In genomic region chr13:44263920-44264610, GRCh38 we compare ENCODE assay signal across 23 cellular contexts.
DNase-seq lines count a peak whose midpoint lies in the region; ATAC-seq and TF ChIP-seq lines count a peak whose summit lies in the region.
"Had no signal": no experiment of that assay in that cellular context is flagged by ENCODE, and none has a peak within 500 bp of the region (broad histone marks: within the 10 kb centered on the region; RNA-seq: fewer than 3 reads in every experiment).

No MANE protein-coding gene starts in this region.

- peak; percentile 7 for TF ChIP-seq POLR2A in ovary (IDR thresholded peaks at IDR 0.05)

- DNase-seq in Daoy (ENCODE audit: low read depth) (peak; percentile 77), anterior cingulate cortex (lab: John Stamatoyannopoulos, UW) (peak in 39 of 58 donors; percentile 4 to 81 (median 45)), fibroblast of the aortic adventitia (ENCODE audit: low read depth) (peak; percentile 79), ovary (peak; percentile 69 to 84 (median 74)), NCI-H1930 (lab: John Stamatoyannopoulos, UW) (no peak)
- no peak for DNase-seq in naive thymus-derived CD8-positive, alpha-beta T cell
- DNase-seq: activated naive CD4-positive, alpha-beta T cell; activated T-cell treated with anti-CD3 and anti-CD28 coated beads for 4 hours; AML-193; erythroblast; heart right ventricle; NCI-H1092; NCI-H2171; NCI-H82; stimulated activated CD4-positive, alpha-beta T cell treated with anti-CD3 and anti-CD28 coated beads, Interleukin-2, amount 100 ng/mL, for 48 hours; substantia nigra had no signal

- H3K4me3 Mint-ChIP-seq in naive thymus-derived CD8-positive, alpha-beta T cell = no peak overlapping the region
- H3K4me3 Mint-ChIP-seq: GM23338, mesothelial cell of epicardium had no signal

- H3K9me3 ChIP-seq in ovary = no peaks in the 10 kb centered on the region
- H3K9me3 ChIP-seq: heart right ventricle, neutrophil had no signal

- peaks cover 11% of the 10 kb centered on the region for H3K4me1 ChIP-seq in ovary (ENCODE audit: insufficient read depth)

- POLR2A ChIA-PET in naive thymus-derived CD8-positive, alpha-beta T cell (lab: Charles Lee) = interaction anchor here (0.7 kb wide), 1 partner anchor 10 kb away, joined by 3 read pairs; no protein-coding TSS in a partner anchor

- TF ChIP-seq CTCF in fibroblast of the aortic adventitia (IDR thresholded peaks at IDR 0.05; ENCODE audit: insufficient read depth, low read length) = no peak
- no peak for TF ChIP-seq CTCF in ovary (IDR thresholded peaks at IDR 0.05)

- peak overlapping the region; percentile 31 to 86 for H3K27ac ChIP-seq in ovary
- H3K27ac ChIP-seq: HL-60, neutrophil had no signal

- H3K4me3 ChIP-seq in fibroblast of the aortic adventitia (ENCODE audit: low read depth, low read length) (no peak overlapping the region), ovary (no peak overlapping the region)
- H3K4me3 ChIP-seq: GM23338, heart right ventricle had no signal

- H3K4me1 Mint-ChIP-seq in naive thymus-derived CD8-positive, alpha-beta T cell = peaks cover 6 to 16% (median 13%) of the 10 kb centered on the region in 4 donors
- H3K4me1 Mint-ChIP-seq: GM23338 had no signal

- peaks cover 0 to 3% (median 0%) of the 10 kb centered on the region in 9 donors for H3K9me3 Mint-ChIP-seq in naive thymus-derived CD8-positive, alpha-beta T cell
- H3K9me3 Mint-ChIP-seq: mesothelial cell of epicardium had no signal

- H3K36me3 ChIP-seq in ovary = no peaks in the 10 kb centered on the region
- H3K36me3 ChIP-seq: heart right ventricle, neutrophil had no signal

- intact Hi-C loops in ovary (cut with DNase I) = no loop called here

- H3K27me3 Mint-ChIP-seq in naive thymus-derived CD8-positive, alpha-beta T cell = peaks cover 0 to 8% (median 2%) of the 10 kb centered on the region in 5 donors

- H3K27ac Mint-ChIP-seq in naive thymus-derived CD8-positive, alpha-beta T cell = peak overlapping the region in 1 of 10 donors; percentile 10
- H3K27ac Mint-ChIP-seq: GM23338, mesothelial cell of epicardium had no signal

- no peaks in the 10 kb centered on the region for H3K36me3 Mint-ChIP-seq in naive thymus-derived CD8-positive, alpha-beta T cell
- H3K36me3 Mint-ChIP-seq: mesothelial cell of epicardium had no signal

- TF ChIP-seq EP300 in ovary (IDR thresholded peaks at IDR 0.05) = peak; percentile 40

- WGBS in ovary, 3 donors = 31 to 45% (median 45%) methylated on average over 18 of the region's 18 CpGs

- no peaks in the 10 kb centered on the region for H3K27me3 ChIP-seq in ovary
- H3K27me3 ChIP-seq: heart right ventricle had no signal

- no peak for ATAC-seq in naive thymus-derived CD8-positive, alpha-beta T cell
- no peak for ATAC-seq in GM21825 (IDR thresholded peaks at IDR 0.05; ENCODE audit: unreplicated experiment)
- no peak for ATAC-seq in GM21717 (IDR thresholded peaks at IDR 0.05; ENCODE audit: unreplicated experiment)
- ATAC-seq: GM23338, Panc1 had no signal

Comparison
In these comparisons a context has a peak if more than half of its experiments do, and no peak if none do; other contexts are left out.
1. DNase-seq: peak in Daoy (single experiment), anterior cingulate cortex (39 of 58), fibroblast of the aortic adventitia (single experiment) and ovary (5 of 5); none in naive thymus-derived CD8-positive, alpha-beta T cell (0 of 10) and NCI-H1930 (0 of 2).